Comparison of ENCODE assay signal across 1 cellular context in the genomic region with DNA sequence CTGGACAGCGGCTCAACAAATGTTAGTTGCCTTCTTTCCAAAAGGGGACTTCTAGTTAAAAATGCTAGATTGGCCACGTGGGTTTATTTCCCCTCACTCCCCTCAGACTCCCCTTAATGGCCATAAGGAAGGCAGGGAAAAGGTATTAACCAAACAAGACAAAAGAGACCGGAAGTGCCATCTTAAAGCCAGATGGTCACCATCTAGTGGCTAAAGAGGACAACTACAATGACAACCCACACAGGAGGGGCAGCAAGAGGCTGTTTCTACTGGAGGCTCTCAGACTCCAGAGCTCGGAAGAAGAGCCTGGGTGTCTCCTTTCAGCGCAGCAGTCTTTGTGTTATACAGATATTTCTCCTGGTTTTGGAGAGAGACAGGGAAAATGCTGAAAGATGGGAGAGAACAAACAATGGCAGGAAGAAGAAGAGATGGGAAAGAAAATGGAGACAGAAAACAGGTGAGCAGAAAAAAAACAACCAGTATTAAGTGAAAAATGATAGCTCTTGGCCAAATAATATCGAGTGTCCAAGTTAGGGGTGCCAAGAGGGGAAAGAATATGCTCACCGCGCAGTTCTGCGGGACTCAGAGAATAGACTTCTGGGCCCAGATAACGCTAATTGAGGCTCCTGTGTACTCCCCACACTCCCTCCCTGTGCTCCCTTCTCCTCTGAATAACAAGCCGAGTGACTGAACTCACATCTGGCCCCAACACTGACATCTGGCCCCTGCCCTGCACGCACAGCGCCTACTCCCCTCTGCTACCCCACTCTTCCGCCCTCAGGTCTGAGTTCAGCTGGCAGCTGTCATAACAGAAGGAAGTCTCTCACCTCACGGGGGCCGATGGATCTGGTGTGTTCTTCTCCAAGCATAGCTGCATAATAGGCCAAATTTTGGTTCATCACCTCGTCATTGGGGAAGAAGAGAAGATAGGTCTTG.
A peak's percentile ranks its signal among the peaks of the same experiment; 100 is the strongest.
TF ChIP-seq lines count a peak whose summit lies in the region.

No MANE protein-coding gene starts in this region.

TF ChIP-seq in HCT116, 20 proteins besides CTCF, POLR2A, EP300 and RAD21:
- TF ChIP-seq ELF1 (IDR thresholded peaks at IDR 0.05; ENCODE audit: borderline replicate concordance, low read depth) (peak; percentile 64; the same call in 1 of the 2 replicates), JUND (IDR thresholded peaks at IDR 0.05) (no peak)
TF ChIP-seq in HCT116: peak in this region for 1.
